30 cellular contexts compared by ENCODE assay signal in the genomic region with DNA sequence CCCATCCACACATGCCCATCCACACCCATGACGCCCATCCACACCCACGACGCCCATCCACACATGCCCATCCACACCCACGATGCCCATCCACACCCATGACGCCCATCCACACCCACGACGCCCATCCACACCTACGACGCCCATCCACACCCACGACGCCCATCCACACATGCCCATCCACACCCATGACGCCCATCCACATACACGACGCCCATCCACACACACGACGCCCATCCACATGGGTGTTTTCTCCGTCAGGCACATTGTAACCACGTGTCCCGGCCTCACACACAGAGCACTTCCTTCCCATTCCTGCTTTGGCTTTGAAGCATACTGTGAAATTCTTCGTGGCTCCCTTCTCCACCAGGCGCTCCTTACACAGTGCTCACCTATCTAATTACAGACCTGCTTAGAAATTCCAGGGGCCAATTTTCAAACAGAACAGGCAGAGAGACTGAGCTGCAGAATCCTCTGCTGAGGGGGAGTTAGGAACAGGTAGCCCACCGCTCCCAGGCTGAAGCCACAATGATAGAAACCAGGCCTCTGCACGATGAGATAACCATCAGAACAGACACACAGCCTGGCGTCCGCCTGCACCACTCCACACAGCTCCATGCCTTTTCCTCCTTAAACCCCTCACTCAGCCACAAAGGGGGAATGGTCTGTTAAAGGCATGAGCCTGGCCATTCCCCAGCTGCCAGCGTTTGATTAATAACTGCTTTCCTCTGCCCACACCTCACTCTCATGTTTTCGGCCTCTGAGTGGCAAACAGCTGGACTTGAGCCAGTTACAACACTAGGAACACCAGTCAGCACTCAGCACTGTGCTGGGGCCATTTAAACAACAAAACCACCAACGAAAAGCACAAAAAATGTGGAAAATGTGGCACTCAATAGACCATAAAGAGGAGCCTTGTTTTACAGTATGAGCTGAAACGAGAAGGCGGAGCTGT.
DNase-seq lines count a peak whose midpoint lies in the region; ATAC-seq and TF ChIP-seq lines count a peak whose summit lies in the region.
"Had no signal": no experiment of that assay in that cellular context is flagged by ENCODE, and none has a peak within 500 bp of the region (broad histone marks: within the 10 kb centered on the region; RNA-seq: fewer than 3 reads in every experiment).

No MANE protein-coding gene starts in this region.

- H3K27me3 Mint-ChIP-seq in CD14-positive monocyte (ENCODE audit: low read depth in 3 of 3): peaks cover 0 to 2% (median 1%) of the 10 kb centered on the region in 3 donors
- no peaks in the 10 kb centered on the region for H3K27me3 Mint-ChIP-seq in stimulated activated naive CD8-positive, alpha-beta T cell treated with anti-CD3 and anti-CD28 coated beads, Interleukin-15, amount 100 ng/mL, for 72 hours
- H3K27me3 Mint-ChIP-seq: activated naive CD8-positive, alpha-beta T cell; central memory CD8-positive, alpha-beta T cell; stimulated activated naive CD8-positive, alpha-beta T cell treated with anti-CD3 and anti-CD28 coated beads, Interleukin-15, Interleukin-2, amounts not matched to agents 100 ng/mL and 50 ng/mL, for 24 hours had no signal

- in situ Hi-C loops in brain microvascular endothelial cell (cut with HindIII; ENCODE audit: low pct_ligation_motif_present, low sequenced_read_pairs): no loop called here

- TF ChIP-seq CTCF in CD14-positive monocyte (IDR thresholded peaks at IDR 0.05) (no peak), VCaP (conservative IDR thresholded peaks at IDR 0.05) (no peak), brain microvascular endothelial cell (IDR thresholded peaks at IDR 0.05; ENCODE audit: low read depth, low read length, missing control alignments) (no peak)

- H3K36me3 ChIP-seq in brain microvascular endothelial cell (replicated peaks): no peaks in the 10 kb centered on the region
- H3K36me3 ChIP-seq: BLaER1, gastrocnemius medialis, Peyer's patch, SJCRH30, thyroid gland had no signal

- DNase-seq in CD14-positive monocyte (ENCODE audit: low spot score): peak; percentile 11
- no peak for DNase-seq in HEK293T (ENCODE audit: extremely low spot score)
- DNase-seq in posterior vena cava (ENCODE audit: low spot score): peak; percentile 54
- DNase-seq in brain microvascular endothelial cell: no peak
- no peak for DNase-seq in stimulated activated naive CD8-positive, alpha-beta T cell treated with anti-CD3 and anti-CD28 coated beads, Interleukin-15, amount 100 ng/mL, for 72 hours
- no peak for DNase-seq in T-helper 2 cell
- DNase-seq: activated CD4-positive, alpha-beta memory T cell treated with anti-CD3 and anti-CD28 coated beads for 36 hours; activated CD4-positive, CD25-positive, alpha-beta regulatory T cell treated with anti-CD3 and anti-CD28 coated beads, Interleukin-2, amount 50 U/mL, for 72 hours; dermis blood vessel endothelial cell; DND-41; gastrocnemius medialis; HFFc6; left cardiac atrium; mesendoderm; NCI-H1417 treated with DMSO at 0.1 percent for 48 hours; NCI-H510A treated with DMSO at 0.1 percent for 48 hours; Peyer's patch; psoas muscle; SJCRH30; T-helper 1 cell; thyroid gland had no signal

- CTCF ChIA-PET in HEK293T (lab: Yijun Ruan, JAX): no interaction called here

- intact Hi-C loops in CD14-positive monocyte (cut with micrococcal nuclease): no loop called here
- intact Hi-C loops in posterior vena cava (cut with DNase I): no loop called here

- H3K27ac Mint-ChIP-seq in CD14-positive monocyte: no peak overlapping the region
- H3K27ac Mint-ChIP-seq in stimulated activated naive CD8-positive, alpha-beta T cell treated with anti-CD3 and anti-CD28 coated beads, Interleukin-15, amount 100 ng/mL, for 72 hours: no peak overlapping the region
- H3K27ac Mint-ChIP-seq: activated CD4-positive, alpha-beta memory T cell treated with anti-CD3 and anti-CD28 coated beads for 36 hours; activated naive CD8-positive, alpha-beta T cell; activated T-helper 2 cell treated with anti-CD3 and anti-CD28 coated beads, Interferon-gamma antibody, Interleukin-2, Interleukin-4, amounts not matched to agents 10 μg/mL and 5 μg/mL and 100 μg/mL, durations not matched to agents 14 hours and 24 hours and 36 hours; HFFc6; stimulated activated naive CD8-positive, alpha-beta T cell treated with anti-CD3 and anti-CD28 coated beads, Interleukin-15, Interleukin-2, amounts not matched to agents 100 ng/mL and 50 ng/mL, for 24 hours had no signal

- H3K4me3 Mint-ChIP-seq in CD14-positive monocyte: no peak overlapping the region
- H3K4me3 Mint-ChIP-seq in stimulated activated naive CD8-positive, alpha-beta T cell treated with anti-CD3 and anti-CD28 coated beads, Interleukin-15, amount 100 ng/mL, for 72 hours: no peak overlapping the region
- H3K4me3 Mint-ChIP-seq: activated CD4-positive, alpha-beta memory T cell treated with anti-CD3 and anti-CD28 coated beads for 36 hours; activated naive CD8-positive, alpha-beta T cell; central memory CD8-positive, alpha-beta T cell; HFFc6; stimulated activated naive CD8-positive, alpha-beta T cell treated with anti-CD3 and anti-CD28 coated beads, Interleukin-15, Interleukin-2, amounts not matched to agents 100 ng/mL and 50 ng/mL, for 24 hours had no signal

- H3K27me3 ChIP-seq in brain microvascular endothelial cell (replicated peaks): no peaks in the 10 kb centered on the region
- H3K27me3 ChIP-seq: BLaER1, gastrocnemius medialis, hepatocyte, Peyer's patch, thyroid gland had no signal

- no peaks in the 10 kb centered on the region for H3K4me1 Mint-ChIP-seq in CD14-positive monocyte
- no peaks in the 10 kb centered on the region for H3K4me1 Mint-ChIP-seq in stimulated activated naive CD8-positive, alpha-beta T cell treated with anti-CD3 and anti-CD28 coated beads, Interleukin-15, amount 100 ng/mL, for 72 hours
- H3K4me1 Mint-ChIP-seq: central memory CD8-positive, alpha-beta T cell had no signal

- peaks cover 19 to 42% (median 30%) of the 10 kb centered on the region in 7 donors for H3K9me3 Mint-ChIP-seq in CD14-positive monocyte
- peaks cover 9 to 40% of the 10 kb centered on the region in 2 donors for H3K9me3 Mint-ChIP-seq in stimulated activated naive CD8-positive, alpha-beta T cell treated with anti-CD3 and anti-CD28 coated beads, Interleukin-15, amount 100 ng/mL, for 72 hours

- POLR2A ChIA-PET in HEK293T (lab: Yijun Ruan, JAX): no interaction called here

- H3K27ac ChIP-seq in VCaP (0 out of 2 replicates have a peak overlapping the region, but pooled peaks have one; percentile 26), brain microvascular endothelial cell (no peak overlapping the region)
- H3K27ac ChIP-seq: BLaER1, gastrocnemius medialis, hepatocyte, Peyer's patch, psoas muscle, SJCRH30, thyroid gland had no signal

- no peak for ATAC-seq in GM21529 (IDR thresholded peaks at IDR 0.05; ENCODE audit: unreplicated experiment)
- no peak for ATAC-seq in stimulated activated naive CD8-positive, alpha-beta T cell treated with anti-CD3 and anti-CD28 coated beads, Interleukin-15, amount 100 ng/mL, for 72 hours
- ATAC-seq: gastrocnemius medialis, K562, left cardiac atrium, psoas muscle had no signal

- no peak overlapping the region for H3K4me3 ChIP-seq in brain microvascular endothelial cell (ENCODE audit: low read depth, low read length)
- H3K4me3 ChIP-seq: BLaER1, gastrocnemius medialis, hepatocyte, K562, Peyer's patch, psoas muscle, SJCRH30, thyroid gland had no signal

- H3K36me3 Mint-ChIP-seq in CD14-positive monocyte: no peaks in the 10 kb centered on the region
- H3K36me3 Mint-ChIP-seq: activated CD4-positive, alpha-beta memory T cell treated with anti-CD3 and anti-CD28 coated beads for 36 hours; activated naive CD8-positive, alpha-beta T cell had no signal

TF ChIP-seq in HEK293T, 16 proteins besides CTCF, POLR2A, EP300 and RAD21:
- TF ChIP-seq ARNT (IDR thresholded peaks at IDR 0.05) (no peak), L3MBTL2 (conservative IDR thresholded peaks at IDR 0.05) (peak; percentile 49)
TF ChIP-seq in HEK293T: peak in this region for 1.

Comparison
In these comparisons a context has a peak if more than half of its experiments do, and no peak if none do; other contexts are left out.
1. DNase-seq: peak in CD14-positive monocyte (single experiment) and posterior vena cava (single experiment); none in HEK293T (single experiment), brain microvascular endothelial cell (single experiment), stimulated activated naive CD8-positive, alpha-beta T cell treated with anti-CD3 and anti-CD28 coated beads, Interleukin-15, amount 100 ng/mL, for 72 hours (0 of 2) and T-helper 2 cell (0 of 5).